ENCODE assay signal across 23 cellular contexts in genomic region chr10:64044098-64044497, GRCh38.
"Had no signal": no experiment of that assay in that cellular context is flagged by ENCODE, and none has a peak within 500 bp of the region (broad histone marks: within the 10 kb centered on the region; RNA-seq: fewer than 3 reads in every experiment).

No MANE protein-coding gene starts in this region.

- H3K27ac Mint-ChIP-seq: dendritic cell treated with granulocyte-macrophage colony-stimulating factor and Interleukin-4, amounts not matched to agents 40 ng/mL and 50 ng/mL, for 4 days; effector memory CD8-positive, alpha-beta T cell; endodermal cell; mesothelial cell of epicardium had no signal

- H3K36me3 ChIP-seq: colonic mucosa, esophagus squamous epithelium, gastrocnemius medialis, heart right ventricle, left ventricle myocardium inferior, lower lobe of right lung had no signal

- H3K4me1 Mint-ChIP-seq: endodermal cell, mesothelial cell of epicardium had no signal

- DNase-seq: colonic mucosa; cortex of kidney; effector CD8-positive, alpha-beta T cell; effector memory CD8-positive, alpha-beta T cell; endodermal cell; erythroblast; esophagus squamous epithelium; foreskin fibroblast; foreskin melanocyte; gastrocnemius medialis; glutamatergic neuron; head of caudate nucleus; heart right ventricle; hippocampal formation; left cardiac atrium; left ventricle myocardium inferior; lower lobe of right lung; mesenchymal stem cell; mucosa of descending colon had no signal

- H3K9me3 Mint-ChIP-seq: dendritic cell treated with granulocyte-macrophage colony-stimulating factor and Interleukin-4, amounts not matched to agents 40 ng/mL and 50 ng/mL, for 4 days; effector memory CD8-positive, alpha-beta T cell; endodermal cell had no signal

- H3K4me3 Mint-ChIP-seq: dendritic cell treated with granulocyte-macrophage colony-stimulating factor and Interleukin-4, amounts not matched to agents 40 ng/mL and 50 ng/mL, for 4 days; effector memory CD8-positive, alpha-beta T cell; endodermal cell; mesothelial cell of epicardium had no signal

- H3K4me3 ChIP-seq: colonic mucosa, esophagus squamous epithelium, gastrocnemius medialis, heart right ventricle, left ventricle myocardium inferior, lower lobe of right lung, mucosa of descending colon had no signal

- H3K36me3 Mint-ChIP-seq: mesothelial cell of epicardium had no signal

- H3K27me3 Mint-ChIP-seq: dendritic cell treated with granulocyte-macrophage colony-stimulating factor and Interleukin-4, amounts not matched to agents 40 ng/mL and 50 ng/mL, for 4 days; effector memory CD8-positive, alpha-beta T cell had no signal

- H3K27me3 ChIP-seq: colonic mucosa, esophagus squamous epithelium, gastrocnemius medialis, heart right ventricle had no signal

- H3K4me1 ChIP-seq: colonic mucosa, gastrocnemius medialis had no signal

- H3K27ac ChIP-seq: colonic mucosa, epithelial cell of prostate, esophagus squamous epithelium, gastrocnemius medialis, heart right ventricle, left ventricle myocardium inferior, lower lobe of right lung had no signal

- H3K9me3 ChIP-seq: colonic mucosa, esophagus squamous epithelium, gastrocnemius medialis, left ventricle myocardium inferior, lower lobe of right lung, mucosa of descending colon had no signal

- ATAC-seq: effector memory CD8-positive, alpha-beta T cell; esophagus mucosa; gastrocnemius medialis; heart right ventricle; left cardiac atrium; lower lobe of right lung; mucosa of descending colon had no signal
